Comparison of ENCODE assay signal across 8 cellular contexts in genomic region chr7:45923290-45923689, GRCh38. TPM values are rescaled to one million over a fixed set of nuclear protein-coding genes. Genes with fewer than 3 reads are reported as not detected.
DNase-seq lines count a peak whose midpoint lies in the region; ATAC-seq and TF ChIP-seq lines count a peak whose summit lies in the region.

No MANE protein-coding gene starts in this region.

- 5 to 7% (median 6%) methylated on average over 9 of the region's 9 CpGs for WGBS in ovary, 3 donors

- no peak for TF ChIP-seq EP300 in ovary (IDR thresholded peaks at IDR 0.05)

- H3K4me2 ChIP-seq in DND-41 (ENCODE audit: insufficient read depth, low read length) (no peak overlapping the region), OCI-LY1 (ENCODE audit: low read length) (no peak overlapping the region)

- H3K36me3 ChIP-seq in DND-41 (ENCODE audit: insufficient read depth, low read length) (no peaks in the 10 kb centered on the region), OCI-LY1 (ENCODE audit: insufficient read depth, low read length) (no peaks in the 10 kb centered on the region), ovary (no peaks in the 10 kb centered on the region)

- ATAC-seq in DND-41 (ENCODE audit: insufficient read depth, low read depth) (peak; percentile 62; the same call in 1 of the 3 replicates), HG02938 (IDR thresholded peaks at IDR 0.05; ENCODE audit: unreplicated experiment) (peak; percentile 44), GM21367 (IDR thresholded peaks at IDR 0.05; ENCODE audit: unreplicated experiment) (no peak), HG03378 (IDR thresholded peaks at IDR 0.05; ENCODE audit: unreplicated experiment) (no peak)

- no peaks in the 10 kb centered on the region for H3K27me3 ChIP-seq in DND-41 (ENCODE audit: insufficient read depth, low read length, poor library complexity)
- H3K27me3 ChIP-seq in OCI-LY1 (ENCODE audit: insufficient read depth, low read length), result no peaks in the 10 kb centered on the region
- H3K27me3 ChIP-seq in ovary, result no peaks in the 10 kb centered on the region

- no peaks in the 10 kb centered on the region for H3K4me1 ChIP-seq in DND-41 (ENCODE audit: insufficient read depth, low read length)
- H3K4me1 ChIP-seq in OCI-LY1 (ENCODE audit: insufficient read depth, low read length, severe bottlenecking), result no peaks in the 10 kb centered on the region
- H3K4me1 ChIP-seq in ovary (ENCODE audit: insufficient read depth), result peaks cover 4% of the 10 kb centered on the region

- intact Hi-C loops in activated naive CD4-positive, alpha-beta T cell treated with anti-CD3 and anti-CD28 coated beads for 36 hours (cut with micrococcal nuclease), result loop anchor here (1.0 to 2.0 kb wide), 3 partner anchors 55 to 1258 kb away; no protein-coding TSS in a partner anchor
- intact Hi-C loops in ovary (cut with DNase I), result loop anchor here (5.0 to 10.0 kb wide), 7 partner anchors 422 to 1334 kb away; no protein-coding TSS in a partner anchor

- H3K27ac ChIP-seq in DND-41 (ENCODE audit: low read length) (no peak overlapping the region), OCI-LY1 (ENCODE audit: low read depth, low read length, poor library complexity, severe bottlenecking) (no peak overlapping the region), ovary (no peak overlapping the region)

- no peak for TF ChIP-seq POLR2A in ovary (IDR thresholded peaks at IDR 0.05)

- H3K9ac ChIP-seq in DND-41 (ENCODE audit: low read depth, low read length), result no peak overlapping the region
- no peak overlapping the region for H3K9ac ChIP-seq in OCI-LY1 (ENCODE audit: low read length)

- H3K4me3 Mint-ChIP-seq in activated naive CD4-positive, alpha-beta T cell treated with anti-CD3 and anti-CD28 coated beads for 36 hours, result peak overlapping the region; percentile 44

- no peaks in the 10 kb centered on the region for H3K9me2 ChIP-seq in OCI-LY1 (ENCODE audit: low read depth, low read length)

- H3K4me3 ChIP-seq in DND-41 (ENCODE audit: low read depth in 1 of 2, low read length in 2 of 2) (no peak overlapping the region), OCI-LY1 (ENCODE audit: low read depth, low read length, poor library complexity, severe bottlenecking) (no peak overlapping the region), ovary (no peak overlapping the region)

- H2AFZ ChIP-seq in DND-41 (ENCODE audit: low read depth, low read length), result no peak overlapping the region
- H2AFZ ChIP-seq in OCI-LY1 (ENCODE audit: low read length), result no peak overlapping the region

- peaks cover 32% of the 10 kb centered on the region for H3K4me1 Mint-ChIP-seq in activated naive CD4-positive, alpha-beta T cell treated with anti-CD3 and anti-CD28 coated beads for 36 hours (ENCODE audit: low read depth)

- DNase-seq in DND-41, result peak; percentile 49
- DNase-seq in activated naive CD4-positive, alpha-beta T cell treated with anti-CD3 and anti-CD28 coated beads for 36 hours, result peak; percentile 81
- DNase-seq in glomerular visceral epithelial cell (ENCODE audit: extremely low spot score), result peak; percentile 75
- peak; percentile 66 to 83 (median 81) for DNase-seq in ovary

- no peaks in the 10 kb centered on the region for H3K79me2 ChIP-seq in DND-41 (ENCODE audit: insufficient read depth, low read length)
- H3K79me2 ChIP-seq in OCI-LY1 (ENCODE audit: insufficient read depth, low read length), result no peaks in the 10 kb centered on the region

- no peaks in the 10 kb centered on the region for H3F3A ChIP-seq in OCI-LY1 (ENCODE audit: insufficient read depth, low read length)

- no peak overlapping the region for H3K27ac Mint-ChIP-seq in activated naive CD4-positive, alpha-beta T cell treated with anti-CD3 and anti-CD28 coated beads for 36 hours

- TF ChIP-seq CTCF in DND-41 (IDR thresholded peaks at IDR 0.05; ENCODE audit: borderline replicate concordance, extremely low read depth, low read length, poor library complexity, severe bottlenecking), result peak; percentile 75
- peak; percentile 99 for TF ChIP-seq CTCF in OCI-LY1 (IDR thresholded peaks at IDR 0.05; ENCODE audit: low read length)
- TF ChIP-seq CTCF in ovary (IDR thresholded peaks at IDR 0.05), result peak; percentile 53 to 80 (median 76)

- peaks cover 39% of the 10 kb centered on the region for H3K27me3 Mint-ChIP-seq in activated naive CD4-positive, alpha-beta T cell treated with anti-CD3 and anti-CD28 coated beads for 36 hours (ENCODE audit: low read depth)

- CTCF ChIA-PET in activated naive CD4-positive, alpha-beta T cell treated with anti-CD3 and anti-CD28 coated beads for 36 hours (lab: Charles Lee), result interaction anchor here (0.6 to 1.9 kb wide), 17 partner anchors 10 to 1258 kb away, joined by 3 to 8 read pairs (median 4); no protein-coding TSS in a partner anchor

- H3K9me3 ChIP-seq in DND-41 (ENCODE audit: insufficient read depth, low read length, severe bottlenecking) (no peaks in the 10 kb centered on the region), OCI-LY1 (ENCODE audit: low read length) (no peaks in the 10 kb centered on the region), ovary (no peaks in the 10 kb centered on the region)

- no peaks in the 10 kb centered on the region for H3K36me3 Mint-ChIP-seq in activated naive CD4-positive, alpha-beta T cell treated with anti-CD3 and anti-CD28 coated beads for 36 hours (ENCODE audit: low read depth)

- H3K9me3 Mint-ChIP-seq in activated naive CD4-positive, alpha-beta T cell treated with anti-CD3 and anti-CD28 coated beads for 36 hours, result no peaks in the 10 kb centered on the region

- H4K20me1 ChIP-seq in DND-41 (ENCODE audit: insufficient read depth, low read length) (no peaks in the 10 kb centered on the region), OCI-LY1 (ENCODE audit: insufficient read depth, low read length) (no peaks in the 10 kb centered on the region)

RNA-seq across cellular contexts. Expression of gene IGFBP3, which starts 2.2 kb away (rescaled TPM):
- under 1 TPM in 1 of 2 experiments, not detected in 1; 0.17 TPM for total RNA-seq in activated naive CD4-positive, alpha-beta T cell treated with anti-CD3 and anti-CD28 coated beads for 36 hours
- total RNA-seq in ovary, result 100 to 1,000 TPM in 6 of 7 donors, 10 to 100 TPM in 1; 51.6 to 648 (median 173) TPM
- polyA plus RNA-seq in ovary, result 100 to 1,000 TPM; 174 to 272 TPM

RNA-seq across cellular contexts. Expression of gene IGFBP1, which starts 35.0 kb away (rescaled TPM):
- total RNA-seq in activated naive CD4-positive, alpha-beta T cell treated with anti-CD3 and anti-CD28 coated beads for 36 hours, result not detected
- 100 to 1,000 TPM in 1 of 7 donors, 10 to 100 TPM in 1, 1 to 10 TPM in 4, not detected in 1; 1.1 to 197 (median 3.5) TPM for total RNA-seq in ovary
- polyA plus RNA-seq in ovary, result 1 to 10 TPM; 3.5 to 5.4 TPM

RNA-seq across cellular contexts. Expression of gene CCDC201, which starts 50.4 kb away (rescaled TPM):
- not detected for total RNA-seq in activated naive CD4-positive, alpha-beta T cell treated with anti-CD3 and anti-CD28 coated beads for 36 hours
- not detected for total RNA-seq in ovary
- polyA plus RNA-seq in ovary, result under 1 TPM in 1 of 2 donors, not detected in 1; 0.15 TPM

Comparison
In these comparisons a context has a peak if more than half of its experiments do, and no peak if none do; other contexts are left out.
1. ATAC-seq: peak in DND-41 (single experiment) and HG02938 (single experiment); none in GM21367 (single experiment) and HG03378 (single experiment).
2. RNA of gene IGFBP3, which starts 2.2 kb away (total RNA-seq): 51.6 to 648 TPM in ovary; 0.17 TPM in activated naive CD4-positive, alpha-beta T cell treated with anti-CD3 and anti-CD28 coated beads for 36 hours; every median in the first group is over 10 times any median in the second.
3. Peak in every context shown above with its lines, with median percentiles within 50 percentile points of each other: DNase-seq and CTCF ChIP-seq.